In genomic region chr14:24398943-24399801, GRCh38 we compare ENCODE assay signal across 8 cellular contexts. TPM values are rescaled to one million over a fixed set of nuclear protein-coding genes. Genes with fewer than 3 reads are reported as not detected.
DNase-seq lines count a peak whose midpoint lies in the region; ATAC-seq and TF ChIP-seq lines count a peak whose summit lies in the region.

Gene NYNRIN, plus strand, starts transcription at chr14:24399003. Its CDS starts 244 bp downstream, at chr14:24399247.

- H3K4me1 ChIP-seq in PC-9 (replicated peaks; ENCODE audit: insufficient read depth): peaks cover 7% of the 10 kb centered on the region

- H3K36me3 ChIP-seq in GM06990 (ENCODE audit: control insufficient read depth, insufficient read depth, low read length) (no peaks in the 10 kb centered on the region), PC-9 (ENCODE audit: low read depth) (no peaks in the 10 kb centered on the region)

- H3K9me2 ChIP-seq in PC-9 (ENCODE audit: insufficient read depth): no peaks in the 10 kb centered on the region

- H4K20me1 ChIP-seq in PC-9 (ENCODE audit: insufficient read depth): no peaks in the 10 kb centered on the region

- H2AFZ ChIP-seq in PC-9: peak within 1 kb of the TSS; percentile 86

- H3K27me3 ChIP-seq in GM06990 (replicated peaks; ENCODE audit: control insufficient read depth, insufficient read depth, low read length): peaks cover 1% of the 10 kb centered on the region
- H3K27me3 ChIP-seq in PC-9 (ENCODE audit: insufficient read depth, low read depth): no peaks in the 10 kb centered on the region

- TF ChIP-seq CTCF in GM06990 (IDR thresholded peaks at IDR 0.05; ENCODE audit: insufficient read depth, low read length, poor library complexity, severe bottlenecking) (no peak), PC-9 (conservative IDR thresholded peaks at IDR 0.05) (no peak), astrocyte of the cerebellum (IDR thresholded peaks at IDR 0.05; ENCODE audit: low read depth, low read length, missing control alignments) (no peak)

- peak within 1 kb of the TSS; percentile 81 for H3K4me2 ChIP-seq in PC-9

- no peaks in the 10 kb centered on the region for H3K9me3 ChIP-seq in PC-9 (ENCODE audit: insufficient read depth, low read depth)

- H3K27ac ChIP-seq in PC-9: no peak within 1 kb of the TSS

- POLR2A ChIA-PET in PC-9 (lab: Charles Lee; ENCODE audit: unreplicated experiment): interaction anchor here (0.6 kb wide), 1 partner anchor 306 kb away, joined by 4 read pairs; no protein-coding TSS in a partner anchor

- no TSS peak for BruUV-seq in PC-9 (replicated peaks; lab: Mats Ljungman, UMichigan)

- no peaks in the 10 kb centered on the region for H3F3A ChIP-seq in PC-9 (ENCODE audit: insufficient read depth, low read depth)

- in situ Hi-C loops in astrocyte of the cerebellum (cut with HindIII; ENCODE audit: low sequenced_read_pairs): no loop called here

- no peak for DNase-seq in GM06990 (ENCODE audit: extremely low read depth, insufficient read length)
- DNase-seq in PC-9: peak in 1 of 2 experiments; percentile 29
- no peak for DNase-seq in astrocyte of the cerebellum (ENCODE audit: low read depth)
- DNase-seq in hepatic stellate cell (ENCODE audit: low spot score): peak; percentile 62
- no peak for DNase-seq in pulmonary artery endothelial cell (ENCODE audit: low read depth, low spot score)
- DNase-seq in SIG-M5 treated with dmso at 0.1 percent for 504 hours (lab: John Stamatoyannopoulos, UW; ENCODE audit: unreplicated experiment): no peak
- DNase-seq in NOMO-1 treated with dmso at 0.1 percent for 144 hours (lab: John Stamatoyannopoulos, UW; ENCODE audit: unreplicated experiment): no peak

- CTCF ChIA-PET in PC-9 (lab: Charles Lee): interaction anchor here (0.6 to 0.9 kb wide), 3 partner anchors 8 to 33 kb away, joined by 3 to 5 read pairs (median 3); no protein-coding TSS in a partner anchor

- H3K4me3 ChIP-seq in GM06990 (replicated peaks; ENCODE audit: low read depth, low read length) (peak within 1 kb of the TSS; percentile 15; the same call in 1 of the 2 replicates), PC-9 (peak within 1 kb of the TSS; percentile 61), astrocyte of the cerebellum (ENCODE audit: low read depth, low read length) (peak within 1 kb of the TSS; percentile 57)

- intact Hi-C loops in PC-9 (cut with micrococcal nuclease; ENCODE audit: unreplicated experiment): no loop called here

- ATAC-seq in GM19455 (IDR thresholded peaks at IDR 0.05; ENCODE audit: unreplicated experiment): no peak

- H3K79me2 ChIP-seq in PC-9 (ENCODE audit: low read depth): no peaks in the 10 kb centered on the region

RNA-seq across cellular contexts. Expression of gene NYNRIN, which starts in this region (rescaled TPM):
- 15.1 and 17.7 TPM in 2 replicates for total RNA-seq in PC-9 (2021)
- total RNA-seq in pulmonary artery endothelial cell: 9.8 and 10.5 TPM in 2 replicates
